Comparison of ENCODE assay signal across 12 cellular contexts in the genomic region with DNA sequence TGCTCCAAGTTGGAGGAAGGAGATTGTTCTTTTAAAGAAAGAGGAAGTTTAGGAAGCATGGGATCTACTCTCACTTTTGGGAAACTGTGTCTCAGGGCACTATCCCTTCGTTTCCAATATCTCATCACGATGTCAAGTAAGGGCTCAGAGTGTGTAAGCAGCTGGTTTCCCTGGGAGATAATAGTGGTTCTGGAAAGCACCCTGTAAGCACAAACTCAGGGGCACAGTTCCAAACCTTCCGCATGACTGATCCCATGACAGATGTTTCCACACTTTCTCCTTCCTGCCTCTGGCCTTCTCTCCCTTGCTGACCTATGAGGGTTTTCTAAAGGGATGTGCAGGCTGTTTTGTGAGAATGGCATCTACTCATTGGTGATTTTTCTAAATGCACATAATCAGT. TPM values are rescaled to one million over a fixed set of nuclear protein-coding genes. Genes with fewer than 3 reads are reported as not detected.
DNase-seq lines count a peak whose midpoint lies in the region; ATAC-seq, FAIRE-seq and TF ChIP-seq lines count a peak whose summit lies in the region.
"Had no signal": no experiment of that assay in that cellular context is flagged by ENCODE, and none has a peak within 500 bp of the region (broad histone marks: within the 10 kb centered on the region; RNA-seq: fewer than 3 reads in every experiment).

No MANE protein-coding gene starts in this region.

- H3K36me3 ChIP-seq in brain microvascular endothelial cell (replicated peaks) (no peaks in the 10 kb centered on the region), gastrocnemius medialis (no peaks in the 10 kb centered on the region), Caco-2 (ENCODE audit: control insufficient read depth, insufficient read depth, low read length) (no peaks in the 10 kb centered on the region)

- H3K27ac ChIP-seq in brain microvascular endothelial cell, result no peak overlapping the region
- peak overlapping the region; percentile 28 to 65 (median 42) for H3K27ac ChIP-seq in gastrocnemius medialis

- no peaks in the 10 kb centered on the region for H3K27me3 Mint-ChIP-seq in Caco-2 (ENCODE audit: insufficient read depth, unreplicated experiment)

- no peak overlapping the region for H3K4me3 Mint-ChIP-seq in Caco-2 (ENCODE audit: unreplicated experiment)
- H3K4me3 Mint-ChIP-seq: IgD-negative memory B cell had no signal

- no TSS peak for BruUV-seq in Caco-2 (replicated peaks; lab: Mats Ljungman, UMichigan)

- TF ChIP-seq CTCF in brain microvascular endothelial cell (IDR thresholded peaks at IDR 0.05; ENCODE audit: low read depth, low read length, missing control alignments) (no peak), gastrocnemius medialis (IDR thresholded peaks at IDR 0.05 in 4 of 5, conservative IDR thresholded peaks at IDR 0.05 in 1 of 5) (no peak), GM13977 (IDR thresholded peaks at IDR 0.05; ENCODE audit: extremely low read depth, insufficient read depth, missing control alignments) (no peak), Caco-2 (IDR thresholded peaks at IDR 0.05; ENCODE audit: insufficient read depth in 1 of 2, low read depth in 1 of 2, low read length in 1 of 2, severe bottlenecking in 1 of 2, unreplicated experiment in 1 of 2) (no peak)

- ATAC-seq in gastrocnemius medialis, result peak; percentile 84 to 93

- H3K27me3 ChIP-seq in brain microvascular endothelial cell (replicated peaks), result no peaks in the 10 kb centered on the region
- no peaks in the 10 kb centered on the region for H3K27me3 ChIP-seq in gastrocnemius medialis
- no peaks in the 10 kb centered on the region for H3K27me3 ChIP-seq in Caco-2 (replicated peaks; ENCODE audit: control insufficient read depth, insufficient read depth, low read length)

- POLR2A ChIA-PET in Caco-2 (lab: Charles Lee), result no interaction called here

- peaks cover 0 to 7% of the 10 kb centered on the region in 2 donors for H3K4me1 ChIP-seq in gastrocnemius medialis
- H3K4me1 ChIP-seq in Caco-2, result peaks cover 4% of the 10 kb centered on the region

- CTCF ChIA-PET in Caco-2 (lab: Charles Lee), result no interaction called here

- peak; percentile 94 for FAIRE-seq in islet of Langerhans (lab: Jason Lieb, UNC)
- FAIRE-seq: colon had no signal

- no peaks in the 10 kb centered on the region for H3K36me3 Mint-ChIP-seq in Caco-2 (ENCODE audit: insufficient read depth, unreplicated experiment)
- H3K36me3 Mint-ChIP-seq: IgD-negative memory B cell had no signal

- no peaks in the 10 kb centered on the region for H3K9me3 ChIP-seq in gastrocnemius medialis
- no peaks in the 10 kb centered on the region for H3K9me3 ChIP-seq in Caco-2

- no peak overlapping the region for H3K4me3 ChIP-seq in brain microvascular endothelial cell (ENCODE audit: low read depth, low read length)
- H3K4me3 ChIP-seq in gastrocnemius medialis, result no peak overlapping the region
- H3K4me3 ChIP-seq in Caco-2 (ENCODE audit: low read depth, low read length), result no peak overlapping the region

- peak; percentile 68 for DNase-seq in Daoy (ENCODE audit: low read depth)
- peak; percentile 52 for DNase-seq in brain microvascular endothelial cell
- peak; percentile 41 to 79 for DNase-seq in gastrocnemius medialis
- no peak for DNase-seq in activated naive CD4-positive, alpha-beta T cell (lab: John Stamatoyannopoulos, UW)
- DNase-seq in D341Med (ENCODE audit: low spot score), result no peak
- DNase-seq in GM13977 (ENCODE audit: low spot score), result no peak
- DNase-seq in Caco-2, result no peak
- DNase-seq: COR-L47, NCI-H510A treated with DMSO at 0.1 percent for 48 hours had no signal

- no peaks in the 10 kb centered on the region for H3K4me1 Mint-ChIP-seq in Caco-2 (ENCODE audit: low read depth, unreplicated experiment)

- no peak for TF ChIP-seq POLR2A in gastrocnemius medialis (IDR thresholded peaks at IDR 0.05)

- intact Hi-C loops in gastrocnemius medialis (cut with DNase I; ENCODE audit: low total_unique reads) (no loop called here), Caco-2 (cut with micrococcal nuclease; ENCODE audit: unreplicated experiment) (no loop called here)

- in situ Hi-C loops in brain microvascular endothelial cell (cut with HindIII; ENCODE audit: low pct_ligation_motif_present, low sequenced_read_pairs) (no loop called here), gastrocnemius medialis (cut with MboI; ENCODE audit: low sequenced_read_pairs in 4 of 4) (no loop called here), GM13977 (cut with MboI; ENCODE audit: low pct_unique_long_range_greater_than_20kb, low sequenced_read_pairs, unreplicated experiment) (no loop called here)

- H3K9me3 Mint-ChIP-seq in Caco-2 (ENCODE audit: unreplicated experiment), result no peaks in the 10 kb centered on the region

- no peak overlapping the region for H3K27ac Mint-ChIP-seq in Caco-2 (ENCODE audit: unreplicated experiment)

RNA-seq across cellular contexts. Expression of a gene that starts 33.9 kb away (rescaled TPM):
- 2.5 and 2.8 TPM in 2 replicates for total RNA-seq in Daoy (2014; rRNA removed; shearing (Covaris generic))
- total RNA-seq in gastrocnemius medialis (under 1 TPM in 2 of 4 donors, not detected in 2; 0.31 to 0.73 TPM), Caco-2 (2022) (3.0 and 5.2 TPM in 2 replicates)

Comparison
In these comparisons a context has a peak if more than half of its experiments do, and no peak if none do; other contexts are left out.
1. DNase-seq: peak in Daoy (single experiment), brain microvascular endothelial cell (single experiment) and gastrocnemius medialis (2 of 2); none in activated naive CD4-positive, alpha-beta T cell (0 of 4), D341Med (single experiment), GM13977 (single experiment) and Caco-2 (0 of 2).